30 cellular contexts compared by ENCODE assay signal in the genomic region with DNA sequence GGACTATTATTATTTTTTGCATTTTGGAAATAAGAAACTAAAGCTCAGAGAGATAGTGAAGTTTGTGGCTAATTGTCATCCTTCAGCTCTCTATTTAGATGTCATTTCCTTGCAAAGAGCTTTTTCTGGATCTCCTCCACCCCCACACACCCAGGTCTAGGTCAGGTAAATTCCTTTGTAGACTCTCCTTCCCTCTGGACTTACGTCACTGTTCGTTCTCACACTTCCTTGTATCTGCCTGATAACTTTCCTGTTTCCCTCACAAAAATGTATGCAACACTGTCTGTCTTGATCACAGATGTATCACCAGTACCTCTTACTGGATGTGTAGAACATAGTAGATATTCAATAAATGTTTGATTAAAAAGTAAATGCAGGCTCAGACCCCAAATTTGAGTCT. TPM values are rescaled to one million over a fixed set of nuclear protein-coding genes. Genes with fewer than 3 reads are reported as not detected.
DNase-seq lines count a peak whose midpoint lies in the region; ATAC-seq, FAIRE-seq and TF ChIP-seq lines count a peak whose summit lies in the region.
"Had no signal": no experiment of that assay in that cellular context is flagged by ENCODE, and none has a peak within 500 bp of the region (broad histone marks: within the 10 kb centered on the region; RNA-seq: fewer than 3 reads in every experiment).

No MANE protein-coding gene starts in this region.

- H3K4me3 Mint-ChIP-seq in GM23338 = no peak overlapping the region
- H3K4me3 Mint-ChIP-seq: CD4-positive, CD25-positive, alpha-beta regulatory T cell; IgD-negative memory B cell had no signal

- peaks cover 4% of the 10 kb centered on the region for H3K27me3 Mint-ChIP-seq in GM23338 (ENCODE audit: insufficient read depth, low read depth, poor library complexity)

- no peaks in the 10 kb centered on the region for H3K36me3 Mint-ChIP-seq in GM23338 (ENCODE audit: low read depth)
- H3K36me3 Mint-ChIP-seq: CD4-positive, CD25-positive, alpha-beta regulatory T cell; IgD-negative memory B cell had no signal

- H4K20me1 ChIP-seq in GM23338 (replicated peaks; ENCODE audit: insufficient read depth) = no peaks in the 10 kb centered on the region
- H4K20me1 ChIP-seq: BLaER1 had no signal

- no peak for ATAC-seq in GM23338
- no peak for ATAC-seq in GM21529 (IDR thresholded peaks at IDR 0.05; ENCODE audit: unreplicated experiment)
- ATAC-seq: GM12878, HCT116 had no signal

- TF ChIP-seq CTCF in GM23338 (conservative IDR thresholded peaks at IDR 0.05; ENCODE audit: low read depth in 2 of 2) (no peak), bronchial epithelial cell (IDR thresholded peaks at IDR 0.05; ENCODE audit: insufficient read depth, low read length, severe bottlenecking) (no peak)

- no peak overlapping the region for H3K27ac ChIP-seq in GM23338 (ENCODE audit: low read depth)
- H3K27ac ChIP-seq in small intestine (ENCODE audit: low read depth in 1 of 2, low read length in 1 of 2) = no peak overlapping the region
- H3K27ac ChIP-seq: BLaER1, KMS-11, SJSA1 had no signal

- no peaks in the 10 kb centered on the region for H3K9me3 ChIP-seq in small intestine (ENCODE audit: control insufficient read depth, low read depth)
- H3K9me3 ChIP-seq: BLaER1, SJSA1 had no signal

- FAIRE-seq in bronchial epithelial cell (lab: Jason Lieb, UNC) (no peak), small intestine (lab: Jason Lieb, UNC) (no peak)
- FAIRE-seq: A204.1, D721Med, GM12878 had no signal

- H3K4me1 ChIP-seq in GM23338 (ENCODE audit: insufficient read depth) (peaks cover 49% of the 10 kb centered on the region), small intestine (ENCODE audit: control insufficient read depth in 2 of 2, insufficient read depth in 1 of 2, low read depth in 1 of 2, low read length in 1 of 2) (peaks cover 0 to 4% of the 10 kb centered on the region in 2 donors)
- H3K4me1 ChIP-seq: BLaER1 had no signal

- H2AFZ ChIP-seq in GM23338 = no peak overlapping the region

- H3K36me3 ChIP-seq in GM23338 (ENCODE audit: insufficient read depth) (no peaks in the 10 kb centered on the region), bronchial epithelial cell (ENCODE audit: control insufficient read depth, insufficient read depth, low read length) (no peaks in the 10 kb centered on the region), small intestine (ENCODE audit: control insufficient read depth in 2 of 2, insufficient read depth in 2 of 2, low read length in 2 of 2) (no peaks in the 10 kb centered on the region)
- H3K36me3 ChIP-seq: BLaER1, SJSA1 had no signal

- H3K4me1 Mint-ChIP-seq in GM23338 = peaks cover 56% of the 10 kb centered on the region

- 15 to 61% (median 40%) methylated on average over 2 of the region's 2 CpGs for WGBS in small intestine, 3 donors

- H3K27ac Mint-ChIP-seq in GM23338 = no peak overlapping the region
- H3K27ac Mint-ChIP-seq: CD4-positive, CD25-positive, alpha-beta regulatory T cell; IgD-negative memory B cell had no signal

- 0 out of 2 replicates have a peak, but pooled peaks cover under 1% of the 10 kb centered on the region for H3K79me2 ChIP-seq in GM23338 (replicated peaks; ENCODE audit: insufficient read depth)

- H3F3A ChIP-seq in GM23338 (replicated peaks; ENCODE audit: low read depth) = no peaks in the 10 kb centered on the region

- DNase-seq in GM23338 (ENCODE audit: low spot score) = no peak
- peak; percentile 72 for DNase-seq in bronchial epithelial cell (ENCODE audit: low read depth)
- peak; percentile 42 for DNase-seq in kidney tubule cell (ENCODE audit: low spot score)
- peak; percentile 70 for DNase-seq in small intestine
- DNase-seq in SW 1271 (lab: John Stamatoyannopoulos, UW) = no peak
- no peak for DNase-seq in DMS 273 (lab: John Stamatoyannopoulos, UW; ENCODE audit: unreplicated experiment)
- DNase-seq in activated CD8-positive, alpha-beta memory T cell treated with anti-CD3 and anti-CD28 coated beads, Interleukin-2, amount 50 U/mL, for 48 hours = no peak
- DNase-seq: CD4-positive, CD25-positive, alpha-beta regulatory T cell; DMS79; EL; GDM1; NCI-H1092; NCI-H1417 treated with DMSO at 0.1 percent for 48 hours; NCI-H1694 treated with DMSO at 0.1 percent for 48 hours; NCI-H2081 treated with DMSO at 0.1 percent for 48 hours; NCI-H2171; NCI-H226; NCI-H510A treated with DMSO at 0.1 percent for 48 hours; NCI-H748 treated with DMSO at 0.1 percent for 48 hours; Right ventricle myocardium superior; T-helper 1 cell had no signal

- no peaks in the 10 kb centered on the region for H3K9me2 ChIP-seq in GM23338 (ENCODE audit: insufficient read depth)

- H3K9me3 Mint-ChIP-seq in GM23338 = no peaks in the 10 kb centered on the region
- H3K9me3 Mint-ChIP-seq: IgD-negative memory B cell had no signal

- no peak overlapping the region for H3K4me3 ChIP-seq in GM23338
- H3K4me3 ChIP-seq in bronchial epithelial cell (ENCODE audit: low read depth, low read length) = no peak overlapping the region
- no peak overlapping the region for H3K4me3 ChIP-seq in small intestine (ENCODE audit: low read depth in 1 of 2, low read length in 2 of 2)
- H3K4me3 ChIP-seq: BLaER1, GM12878, SJSA1 had no signal

- H3K4me2 ChIP-seq in GM23338 = 0 out of 2 replicates have a peak overlapping the region, but pooled peaks have one; percentile 36
- H3K4me2 ChIP-seq: BLaER1, KMS-11 had no signal

- H3K27me3 ChIP-seq in GM23338 (ENCODE audit: insufficient read depth) = no peaks in the 10 kb centered on the region
- no peaks in the 10 kb centered on the region for H3K27me3 ChIP-seq in bronchial epithelial cell (ENCODE audit: control insufficient read depth, insufficient read depth, low read length)
- H3K27me3 ChIP-seq in small intestine (ENCODE audit: control insufficient read depth in 2 of 2, insufficient read depth in 2 of 2, low read length in 2 of 2) = no peaks in the 10 kb centered on the region
- H3K27me3 ChIP-seq: BLaER1, SJSA1 had no signal

TF ChIP-seq in GM23338, 12 proteins besides CTCF, POLR2A, EP300 and RAD21 (continues in another document):
- TF ChIP-seq STAT1 (IDR thresholded peaks at IDR 0.05; ENCODE audit: unreplicated experiment) = no peak
- no peak for TF ChIP-seq JUNB (IDR thresholded peaks at IDR 0.05; ENCODE audit: unreplicated experiment)
- TF ChIP-seq NANOG (IDR thresholded peaks at IDR 0.05; ENCODE audit: borderline replicate concordance) = no peak
- TF ChIP-seq POLR2AphosphoS5 (IDR thresholded peaks at IDR 0.05; ENCODE audit: low read depth) = no peak
- TF ChIP-seq CREB1 (CRISPR knock-in tag; IDR thresholded peaks at IDR 0.05; ENCODE audit: low read depth) = no peak
- no peak for TF ChIP-seq ZNF331 (CRISPR knock-in tag; IDR thresholded peaks at IDR 0.05; ENCODE audit: low read depth)

RNA-seq across cellular contexts. Expression of a gene that starts 6.1 kb away (rescaled TPM):
- 34.1 and 35.9 TPM in 2 replicates for total RNA-seq in GM23338 (2014; rRNA removed; shearing (Covaris generic))
- polyA plus RNA-seq in GM23338 (2016; fragmentation: Nextera tagmentation; extraction: Ambion mirVana) (8.1 and 8.6 TPM in 2 replicates), small intestine (10 to 100 TPM in 2 of 3 donors, 1 to 10 TPM in 1; 4.9 to 15.9 (median 11.2) TPM)
- total RNA-seq in bronchial epithelial cell = 9.2 and 9.6 TPM in 2 replicates
- polyA plus RNA-seq: IgD-negative memory B cell had no signal

Comparison
In these comparisons a context has a peak if more than half of its experiments do, and no peak if none do; other contexts are left out.
1. DNase-seq: peak in bronchial epithelial cell (single experiment), kidney tubule cell (single experiment) and small intestine (single experiment); none in GM23338 (single experiment), SW 1271 (0 of 2), DMS 273 (single experiment) and activated CD8-positive, alpha-beta memory T cell treated with anti-CD3 and anti-CD28 coated beads, Interleukin-2, amount 50 U/mL, for 48 hours (single experiment).